Comparison of ENCODE assay signal across 31 cellular contexts in genomic region chr1:151213560-151213959, GRCh38. TPM values are rescaled to one million over a fixed set of nuclear protein-coding genes. Genes with fewer than 3 reads are reported as not detected.
A peak's percentile ranks its signal among the peaks of the same experiment; 100 is the strongest.
DNase-seq lines count a peak whose midpoint lies in the region; ATAC-seq, FAIRE-seq and TF ChIP-seq lines count a peak whose summit lies in the region.
"Had no signal": no experiment of that assay in that cellular context is flagged by ENCODE, and none has a peak within 500 bp of the region (broad histone marks: within the 10 kb centered on the region; RNA-seq: fewer than 3 reads in every experiment).

No MANE protein-coding gene starts in this region.

- intact Hi-C loops in Panc1 (cut with micrococcal nuclease; ENCODE audit: unreplicated experiment): no loop called here

- H3K27ac ChIP-seq in Panc1 (ENCODE audit: low read length): no peak overlapping the region
- H3K27ac ChIP-seq in parathyroid adenoma: no peak overlapping the region
- H3K27ac ChIP-seq: 22Rv1, pancreas, PC-9 had no signal

- FAIRE-seq in GM19239 (lab: Jason Lieb, UNC): no peak
- FAIRE-seq: GM12892, kidney, pancreas had no signal

- 0 out of 2 replicates have a peak, but pooled peaks cover 3% of the 10 kb centered on the region for H3K36me3 ChIP-seq in Panc1 (ENCODE audit: control insufficient read depth, insufficient read depth, low read length)
- H3K36me3 ChIP-seq in parathyroid adenoma (ENCODE audit: control insufficient read depth, insufficient read depth, low read length): no peaks in the 10 kb centered on the region
- H3K36me3 ChIP-seq: pancreas had no signal

- TF ChIP-seq CTCF in Panc1 (IDR thresholded peaks at IDR 0.05): no peak
- TF ChIP-seq CTCF in chondrocyte (IDR thresholded peaks at IDR 0.05): no peak
- TF ChIP-seq CTCF in parathyroid adenoma (IDR thresholded peaks at IDR 0.05): no peak

- peaks cover 8% of the 10 kb centered on the region for H3K79me2 ChIP-seq in parathyroid adenoma

- H3K4me3 ChIP-seq in Panc1 (ENCODE audit: low read depth in 2 of 2, low read length in 2 of 2) (no peak overlapping the region), parathyroid adenoma (ENCODE audit: low read depth, low read length) (no peak overlapping the region)
- H3K4me3 ChIP-seq: GM23338, pancreas, PC-9 had no signal

- no peaks in the 10 kb centered on the region for H3K27me3 ChIP-seq in Panc1 (ENCODE audit: control insufficient read depth, insufficient read depth, low read length)
- H3K27me3 ChIP-seq in parathyroid adenoma (ENCODE audit: control insufficient read depth, insufficient read depth, low read length): no peaks in the 10 kb centered on the region
- H3K27me3 ChIP-seq: pancreas had no signal

- no peak overlapping the region for H3K4me3 Mint-ChIP-seq in activated T-cell treated with anti-CD3 and anti-CD28 coated beads, Interleukin-2, amount 50 U/mL, for 24 hours
- H3K4me3 Mint-ChIP-seq in activated T-cell treated with anti-CD3 and anti-CD28 coated beads, Interleukin-2, amount 50 U/mL, for 72 hours: no peak overlapping the region
- no peak overlapping the region for H3K4me3 Mint-ChIP-seq in chondrocyte (ENCODE audit: unreplicated experiment)
- H3K4me3 Mint-ChIP-seq: activated T-helper 17 cell treated with anti-CD3 and anti-CD28 coated beads, Interleukin-2, amount 50 U/mL, for 72 hours; CD8-positive, alpha-beta T cell; GM23338; nephron; stimulated activated memory B cell treated with anti-CD40 and anti-IgM and Interleukin-4, amounts not matched to agents 10 μg/mL and 1 μg/mL and 100 μg/mL, for 72 hours had no signal

- no peak for ATAC-seq in activated T-cell treated with anti-CD3 and anti-CD28 coated beads, Interleukin-2, amount 50 U/mL, for 72 hours (replicated peaks in 1 of 2)
- ATAC-seq in Panc1: no peak
- ATAC-seq: activated T-helper 17 cell treated with anti-CD3 and anti-CD28 coated beads, Interleukin-2, amount 50 U/mL, for 72 hours; CD8-positive, alpha-beta T cell; GM23338; pancreas; right cardiac atrium; stimulated activated memory B cell treated with anti-CD40 and anti-IgM and Interleukin-4, amounts not matched to agents 10 μg/mL and 1 μg/mL and 100 μg/mL, for 72 hours had no signal

- H3K27ac Mint-ChIP-seq in activated T-cell treated with anti-CD3 and anti-CD28 coated beads, Interleukin-2, amount 50 U/mL, for 24 hours: peak overlapping the region; percentile 57
- H3K27ac Mint-ChIP-seq in activated T-cell treated with anti-CD3 and anti-CD28 coated beads, Interleukin-2, amount 50 U/mL, for 72 hours: no peak overlapping the region
- H3K27ac Mint-ChIP-seq in chondrocyte (ENCODE audit: unreplicated experiment): peak overlapping the region; percentile 24
- H3K27ac Mint-ChIP-seq: activated T-helper 17 cell treated with anti-CD3 and anti-CD28 coated beads, Interleukin-2, amount 50 U/mL, for 72 hours; CD8-positive, alpha-beta T cell; GM23338; stimulated activated memory B cell treated with anti-CD40 and anti-IgM and Interleukin-4, amounts not matched to agents 10 μg/mL and 1 μg/mL and 100 μg/mL, for 72 hours had no signal

- H3K4me1 Mint-ChIP-seq in activated T-cell treated with anti-CD3 and anti-CD28 coated beads, Interleukin-2, amount 50 U/mL, for 24 hours (ENCODE audit: low read depth): peaks cover 36% of the 10 kb centered on the region
- peaks cover 60% of the 10 kb centered on the region for H3K4me1 Mint-ChIP-seq in activated T-cell treated with anti-CD3 and anti-CD28 coated beads, Interleukin-2, amount 50 U/mL, for 72 hours (ENCODE audit: low read depth)
- H3K4me1 Mint-ChIP-seq in chondrocyte (ENCODE audit: low read depth): peaks cover 19% of the 10 kb centered on the region
- H3K4me1 Mint-ChIP-seq: GM23338, nephron had no signal

- POLR2A ChIA-PET in Panc1 (lab: Charles Lee): interaction anchor here (0.5 kb wide), 2 partner anchors 10 to 1766 kb away, joined by 3 to 7 read pairs; no protein-coding TSS in a partner anchor

- BruUV-seq in Panc1 (replicated peaks; lab: Mats Ljungman, UMichigan): TSS peak; percentile 28

- in situ Hi-C loops in Panc1 (cut with HindIII; ENCODE audit: low pct_unique_long_range_greater_than_20kb, low sequenced_read_pairs): no loop called here

- H3K9me3 Mint-ChIP-seq in activated T-cell treated with anti-CD3 and anti-CD28 coated beads, Interleukin-2, amount 50 U/mL, for 24 hours: no peaks in the 10 kb centered on the region
- no peaks in the 10 kb centered on the region for H3K9me3 Mint-ChIP-seq in activated T-cell treated with anti-CD3 and anti-CD28 coated beads, Interleukin-2, amount 50 U/mL, for 72 hours
- H3K9me3 Mint-ChIP-seq in chondrocyte (ENCODE audit: low read depth): no peaks in the 10 kb centered on the region
- H3K9me3 Mint-ChIP-seq: activated T-helper 17 cell treated with anti-CD3 and anti-CD28 coated beads, Interleukin-2, amount 50 U/mL, for 72 hours; CD8-positive, alpha-beta T cell; GM23338; nephron; stimulated activated memory B cell treated with anti-CD40 and anti-IgM and Interleukin-4, amounts not matched to agents 10 μg/mL and 1 μg/mL and 100 μg/mL, for 72 hours had no signal

- H3K9me3 ChIP-seq in Panc1 (ENCODE audit: control insufficient read depth, insufficient read depth, low read depth, low read length) (no peaks in the 10 kb centered on the region), parathyroid adenoma (ENCODE audit: control insufficient read depth, low read length) (no peaks in the 10 kb centered on the region)
- H3K9me3 ChIP-seq: pancreas had no signal

- H3K27me3 Mint-ChIP-seq in activated T-cell treated with anti-CD3 and anti-CD28 coated beads, Interleukin-2, amount 50 U/mL, for 24 hours: no peaks in the 10 kb centered on the region
- H3K27me3 Mint-ChIP-seq in activated T-cell treated with anti-CD3 and anti-CD28 coated beads, Interleukin-2, amount 50 U/mL, for 72 hours (ENCODE audit: low read depth): no peaks in the 10 kb centered on the region
- H3K27me3 Mint-ChIP-seq in chondrocyte (ENCODE audit: low read depth): no peaks in the 10 kb centered on the region
- H3K27me3 Mint-ChIP-seq: activated T-helper 17 cell treated with anti-CD3 and anti-CD28 coated beads, Interleukin-2, amount 50 U/mL, for 72 hours; stimulated activated memory B cell treated with anti-CD40 and anti-IgM and Interleukin-4, amounts not matched to agents 10 μg/mL and 1 μg/mL and 100 μg/mL, for 72 hours had no signal

- H3K4me1 ChIP-seq in Panc1 (ENCODE audit: control insufficient read depth, insufficient read depth, low read length): no peaks in the 10 kb centered on the region
- H3K4me1 ChIP-seq in parathyroid adenoma: no peaks in the 10 kb centered on the region

- H2AFZ ChIP-seq in parathyroid adenoma: no peak overlapping the region
- H2AFZ ChIP-seq: GM23338, PC-9 had no signal

- H3K4me2 ChIP-seq in parathyroid adenoma (ENCODE audit: low read length): peak overlapping the region; percentile 3
- H3K4me2 ChIP-seq: GM23338, PC-9 had no signal

- H3K36me3 Mint-ChIP-seq in activated T-cell treated with anti-CD3 and anti-CD28 coated beads, Interleukin-2, amount 50 U/mL, for 24 hours (ENCODE audit: low read depth): peaks cover 74% of the 10 kb centered on the region
- H3K36me3 Mint-ChIP-seq in activated T-cell treated with anti-CD3 and anti-CD28 coated beads, Interleukin-2, amount 50 U/mL, for 72 hours (ENCODE audit: insufficient read depth in 2 of 2): peaks cover 4 to 27% of the 10 kb centered on the region in 2 donors
- H3K36me3 Mint-ChIP-seq in chondrocyte (ENCODE audit: low read depth): peaks cover 18% of the 10 kb centered on the region

- no peak for DNase-seq in activated T-cell treated with anti-CD3 and anti-CD28 coated beads, Interleukin-2, amount 50 U/mL, for 24 hours
- no peak for DNase-seq in activated T-cell treated with anti-CD3 and anti-CD28 coated beads, Interleukin-2, amount 50 U/mL, for 72 hours
- DNase-seq in Panc1 (ENCODE audit: low read depth, low spot score) (no peak), chondrocyte (ENCODE audit: low spot score) (no peak), GM19239 (ENCODE audit: insufficient read length, low spot score) (no peak)
- DNase-seq in stimulated activated CD4-positive, alpha-beta T cell treated with anti-CD3 and anti-CD28 coated beads, Interleukin-15, amount 100 ng/mL, for 24 hours: no peak
- no peak for DNase-seq in activated CD4-positive, alpha-beta T cell treated with anti-CD3 and anti-CD28 coated beads for 4 hours
- DNase-seq: CD8-positive, alpha-beta T cell; DMS 273 treated with DMSO at 0.1 percent for 48 hours; erythroblast; kidney; NCI-H1105; NCI-H1930; NCI-H524 treated with DMSO at 0.1 percent for 48 hours; pancreas; PC-9; right cardiac atrium; Right ventricle myocardium superior; stimulated activated CD4-positive, alpha-beta T cell treated with anti-CD3 and anti-CD28 coated beads, Interleukin-4, amount 100 ng/mL, for 24 hours; T-helper 9 cell had no signal

- no peak overlapping the region for H3K9ac ChIP-seq in parathyroid adenoma

- CTCF ChIA-PET in Panc1 (lab: Charles Lee): no interaction called here

RNA-seq across cellular contexts. Expression of gene PIP5K1A, which starts 15.2 kb away (rescaled TPM):
- 10 to 100 TPM; 77.5 to 80.3 TPM for total RNA-seq in activated T-cell treated with anti-CD3 and anti-CD28 coated beads, Interleukin-2, amount 50 U/mL, for 72 hours
- 78.9 TPM for total RNA-seq in Panc1 (2021; ENCODE audit: unreplicated experiment)
- 41.9 TPM for polyA plus RNA-seq in Panc1 (2012; ENCODE audit: insufficient read length)
- 72.8 to 89.9 TPM (median 80.0 TPM) in 3 replicates for total RNA-seq in chondrocyte

RNA-seq across cellular contexts. Expression of gene VPS72, which starts 23.6 kb away (rescaled TPM):
- 10 to 100 TPM; 77.8 to 94.1 TPM for total RNA-seq in activated T-cell treated with anti-CD3 and anti-CD28 coated beads, Interleukin-2, amount 50 U/mL, for 72 hours
- total RNA-seq in Panc1 (2021; ENCODE audit: unreplicated experiment) (71.5 TPM), chondrocyte (40.4 to 70.5 TPM (median 64.0 TPM) in 3 replicates)
- polyA plus RNA-seq in Panc1 (2012; ENCODE audit: insufficient read length): 63.8 TPM

RNA-seq across cellular contexts. Expression of gene TMOD4, which starts 37.8 kb away (rescaled TPM):
- 1 to 10 TPM; 1.8 to 3.2 TPM for total RNA-seq in activated T-cell treated with anti-CD3 and anti-CD28 coated beads, Interleukin-2, amount 50 U/mL, for 72 hours
- total RNA-seq in Panc1 (2021; ENCODE audit: unreplicated experiment) (0.80 TPM), chondrocyte (0.60 to 1.9 TPM in 2 of 3 replicates, not detected in the other)
- 0.56 TPM for polyA plus RNA-seq in Panc1 (2012; ENCODE audit: insufficient read length)
- total RNA-seq: cerebellum, fibroblast of villous mesenchyme, liver, mononuclear cell, PC-9, right cardiac atrium, Right ventricle myocardium superior had no signal
- polyA plus RNA-seq: GM23338, liver, pancreas had no signal

RNA-seq across cellular contexts. Expression of gene PSMD4, which starts 41.0 kb away (rescaled TPM):
- total RNA-seq in activated T-cell treated with anti-CD3 and anti-CD28 coated beads, Interleukin-2, amount 50 U/mL, for 72 hours: 100 to 1,000 TPM; 168 to 205 TPM
- total RNA-seq in Panc1 (2021; ENCODE audit: unreplicated experiment) (256 TPM), chondrocyte (111 to 144 TPM (median 113 TPM) in 3 replicates)
- polyA plus RNA-seq in Panc1 (2012; ENCODE audit: insufficient read length): 296 TPM

RNA-seq across cellular contexts. Expression of gene SCNM1, which starts 47.6 kb away (rescaled TPM):
- 100 to 1,000 TPM in 1 of 2 donors, 10 to 100 TPM in 1; 87.1 to 103 TPM for total RNA-seq in activated T-cell treated with anti-CD3 and anti-CD28 coated beads, Interleukin-2, amount 50 U/mL, for 72 hours
- 36.5 TPM for total RNA-seq in Panc1 (2021; ENCODE audit: unreplicated experiment)
- 45.2 TPM for polyA plus RNA-seq in Panc1 (2012; ENCODE audit: insufficient read length)
- 39.6 to 44.3 TPM (median 40.7 TPM) in 3 replicates for total RNA-seq in chondrocyte
